In the genomic region with DNA sequence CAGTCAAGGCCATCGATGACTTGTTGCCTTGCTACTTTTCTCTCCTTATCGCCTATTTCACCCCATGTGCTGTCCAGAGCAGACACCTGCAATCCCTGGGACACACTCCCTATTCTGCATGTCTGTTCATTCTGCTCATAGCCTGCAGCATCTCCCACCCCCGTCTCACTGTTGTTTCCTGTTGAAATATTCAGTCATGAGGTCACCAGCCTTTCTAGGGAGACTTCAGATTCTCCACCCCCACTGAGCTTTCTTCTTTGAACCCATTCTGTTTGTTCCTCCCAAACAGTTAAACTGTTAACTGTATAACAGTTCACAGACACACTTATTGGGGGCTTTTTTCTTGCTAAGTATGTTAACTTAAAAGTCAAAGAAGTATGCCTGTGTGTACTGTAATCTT, we compare ENCODE assay signal across 1 cellular context.
TF ChIP-seq lines count a peak whose summit lies in the region.

No MANE protein-coding gene starts in this region.

TF ChIP-seq in H1, 55 proteins besides CTCF, POLR2A, EP300 and RAD21:
- no peak for TF ChIP-seq CHD2 (IDR thresholded peaks at IDR 0.05; ENCODE audit: low read length)
- TF ChIP-seq POU5F1 (IDR thresholded peaks at IDR 0.05; ENCODE audit: low read depth, low read length) = no peak
- no peak for TF ChIP-seq GTF2F1 (IDR thresholded peaks at IDR 0.05; ENCODE audit: borderline replicate concordance, low read depth, low read length)
- TF ChIP-seq RBBP5 (IDR thresholded peaks at IDR 0.05; ENCODE audit: borderline replicate concordance, low read depth, low read length) = no peak
- TF ChIP-seq JUN (IDR thresholded peaks at IDR 0.05; ENCODE audit: low read depth, low read length) = no peak
- TF ChIP-seq, protein P1, sequence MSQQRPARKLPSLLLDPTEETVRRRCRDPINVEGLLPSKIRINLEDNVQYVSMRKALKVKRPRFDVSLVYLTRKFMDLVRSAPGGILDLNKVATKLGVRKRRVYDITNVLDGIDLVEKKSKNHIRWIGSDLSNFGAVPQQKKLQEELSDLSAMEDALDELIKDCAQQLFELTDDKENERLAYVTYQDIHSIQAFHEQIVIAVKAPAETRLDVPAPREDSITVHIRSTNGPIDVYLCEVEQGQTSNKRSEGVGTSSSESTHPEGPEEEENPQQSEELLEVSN (IDR thresholded peaks at IDR 0.05) = no peak
- no peak for TF ChIP-seq BRCA1 (IDR thresholded peaks at IDR 0.05; ENCODE audit: low read depth, low read length)
- no peak for TF ChIP-seq NRF1 (IDR thresholded peaks at IDR 0.05; ENCODE audit: low read depth, low read length)
- no peak for TF ChIP-seq ASH2L (IDR thresholded peaks at IDR 0.05; ENCODE audit: low read length)
- no peak for TF ChIP-seq EZH2 (IDR thresholded peaks at IDR 0.05; ENCODE audit: low read depth, low read length, severe bottlenecking)
- no peak for TF ChIP-seq TAF1 (IDR thresholded peaks at IDR 0.05; ENCODE audit: low read depth, low read length)
